13 cellular contexts compared by ENCODE assay signal in the genomic region with DNA sequence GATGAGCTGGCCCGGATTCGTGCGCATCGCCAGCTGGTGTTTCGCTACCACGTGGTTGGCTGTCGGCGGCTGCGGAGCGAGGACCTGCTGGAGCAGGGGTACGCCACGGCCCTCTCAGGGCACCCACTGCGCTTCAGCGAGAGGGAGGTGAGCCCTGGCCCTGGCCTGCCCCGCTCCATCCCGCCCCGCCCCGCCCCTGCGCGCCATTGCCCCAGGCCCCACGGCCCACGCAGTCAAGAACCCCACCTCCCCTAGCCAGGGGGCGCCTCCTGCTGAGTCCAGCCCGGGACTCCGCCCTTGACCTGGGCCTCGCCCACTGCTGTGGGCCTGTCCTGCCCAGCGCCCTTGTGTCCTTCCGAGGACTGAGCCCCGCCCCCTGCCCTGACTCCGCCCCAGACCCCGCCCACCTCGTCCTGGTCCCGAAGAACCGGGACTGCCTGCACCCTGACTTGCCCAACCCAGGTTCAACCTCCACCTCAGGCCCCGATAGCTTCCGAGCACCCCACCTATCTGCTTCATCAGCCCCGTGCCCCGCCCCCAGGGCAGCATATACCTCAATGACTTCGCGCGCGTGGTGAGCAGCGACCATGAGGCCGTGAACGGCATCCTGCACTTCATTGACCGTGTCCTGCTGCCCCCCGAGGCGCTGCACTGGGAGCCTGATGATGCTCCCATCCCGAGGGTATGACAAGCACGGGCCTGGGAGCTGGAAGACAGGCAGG. TPM values are rescaled to one million over a fixed set of nuclear protein-coding genes. Genes with fewer than 3 reads are reported as not detected.
A peak's percentile ranks its signal among the peaks of the same experiment; 100 is the strongest.
DNase-seq lines count a peak whose midpoint lies in the region; ATAC-seq and TF ChIP-seq lines count a peak whose summit lies in the region.
"Had no signal": no experiment of that assay in that cellular context is flagged by ENCODE, and none has a peak within 500 bp of the region (broad histone marks: within the 10 kb centered on the region; RNA-seq: fewer than 3 reads in every experiment).

No MANE protein-coding gene starts in this region.

- no peak overlapping the region for H3K27ac Mint-ChIP-seq in Caco-2 (ENCODE audit: unreplicated experiment)
- H3K27ac Mint-ChIP-seq in WTC11 = 0 out of 2 replicates have a peak overlapping the region, but pooled peaks have one; percentile 45
- H3K27ac Mint-ChIP-seq: naive thymus-derived CD4-positive, alpha-beta T cell; stimulated activated naive CD8-positive, alpha-beta T cell treated with anti-CD3 and anti-CD28 coated beads, Interleukin-15, Interleukin-2, amounts not matched to agents 100 ng/mL and 50 ng/mL, for 24 hours had no signal

- H3K36me3 Mint-ChIP-seq in Caco-2 (ENCODE audit: insufficient read depth, unreplicated experiment) (peaks cover 4% of the 10 kb centered on the region), WTC11 (peaks cover 1% of the 10 kb centered on the region; the same call in 1 of the 2 replicates)
- H3K36me3 Mint-ChIP-seq: naive thymus-derived CD4-positive, alpha-beta T cell had no signal

- no peaks in the 10 kb centered on the region for H3K27me3 ChIP-seq in Caco-2 (replicated peaks; ENCODE audit: control insufficient read depth, insufficient read depth, low read length)
- no peaks in the 10 kb centered on the region for H3K27me3 ChIP-seq in right cardiac atrium (ENCODE audit: control insufficient read depth, insufficient read depth)

- H3K36me3 ChIP-seq in Caco-2 (ENCODE audit: control insufficient read depth, insufficient read depth, low read length) = no peaks in the 10 kb centered on the region

- H3K9me3 Mint-ChIP-seq in Caco-2 (ENCODE audit: unreplicated experiment) = no peaks in the 10 kb centered on the region
- no peaks in the 10 kb centered on the region for H3K9me3 Mint-ChIP-seq in WTC11
- H3K9me3 Mint-ChIP-seq: stimulated activated naive CD8-positive, alpha-beta T cell treated with anti-CD3 and anti-CD28 coated beads, Interleukin-15, Interleukin-2, amounts not matched to agents 100 ng/mL and 50 ng/mL, for 24 hours had no signal

- H3K9me3 ChIP-seq in Caco-2 (no peaks in the 10 kb centered on the region), right cardiac atrium (ENCODE audit: control insufficient read depth, low read length) (no peaks in the 10 kb centered on the region)
- H3K9me3 ChIP-seq: HAP-1 had no signal

- BruUV-seq in Caco-2 (replicated peaks; lab: Mats Ljungman, UMichigan) = no TSS peak

- H3K4me3 Mint-ChIP-seq in Caco-2 (ENCODE audit: unreplicated experiment) (peak overlapping the region; percentile 58), WTC11 (peak overlapping the region; percentile 73)
- H3K4me3 Mint-ChIP-seq: naive thymus-derived CD4-positive, alpha-beta T cell; stimulated activated naive CD8-positive, alpha-beta T cell treated with anti-CD3 and anti-CD28 coated beads, Interleukin-15, Interleukin-2, amounts not matched to agents 100 ng/mL and 50 ng/mL, for 24 hours had no signal

- intact Hi-C loops in Caco-2 (cut with micrococcal nuclease; ENCODE audit: unreplicated experiment) = loop anchor here (1.0 kb wide), 1 partner anchor 17 kb away; a partner anchor contains a TSS
- intact Hi-C loops in right cardiac atrium (cut with DNase I) = no loop called here

- H3K27me3 Mint-ChIP-seq in Caco-2 (ENCODE audit: insufficient read depth, unreplicated experiment) (no peaks in the 10 kb centered on the region), WTC11 (ENCODE audit: low read depth) (no peaks in the 10 kb centered on the region; the same call in 1 of the 2 replicates)
- H3K27me3 Mint-ChIP-seq: naive thymus-derived CD4-positive, alpha-beta T cell; stimulated activated naive CD8-positive, alpha-beta T cell treated with anti-CD3 and anti-CD28 coated beads, Interleukin-15, Interleukin-2, amounts not matched to agents 100 ng/mL and 50 ng/mL, for 24 hours had no signal

- POLR2A ChIA-PET in Caco-2 (lab: Charles Lee) = interaction anchor here (0.6 kb wide), 1 partner anchor 17 kb away, joined by 4 read pairs; a partner anchor contains a TSS
- POLR2A ChIA-PET in WTC11 (lab: Charles Lee) = interaction anchor here (1.7 kb wide), 1 partner anchor 13 kb away, joined by 5 read pairs; no protein-coding TSS in a partner anchor

- H3K27ac ChIP-seq in right cardiac atrium (ENCODE audit: low read length) = no peak overlapping the region

- H3K4me1 Mint-ChIP-seq in Caco-2 (ENCODE audit: low read depth, unreplicated experiment) (no peaks in the 10 kb centered on the region), WTC11 (peaks cover 7% of the 10 kb centered on the region)

- CTCF ChIA-PET in Caco-2 (lab: Charles Lee) = interaction anchor here (0.5 to 1.1 kb wide), 4 partner anchors 17 to 598 kb away, joined by 3 to 6 read pairs (median 4); a partner anchor contains a TSS
- CTCF ChIA-PET in WTC11 (lab: Charles Lee) = interaction anchor here (0.8 to 2.1 kb wide), 5 partner anchors 17 to 65 kb away, joined by 3 to 12 read pairs (median 6); a partner anchor contains a TSS

- 50% methylated on average over 50 of the region's 50 CpGs for WGBS in right cardiac atrium

- DNase-seq in Caco-2 (peak; percentile 67 to 77), WTC11 (ENCODE audit: low spot score) (peak; percentile 78), right cardiac atrium (peak in 2 of 3 donors; percentile 81 to 83), renal cortical epithelial cell (ENCODE audit: low read depth) (peak; percentile 15), NCI-H1092 treated with DMSO at 0.1 percent for 48 hours (lab: John Stamatoyannopoulos, UW) (no peak)
- DNase-seq: activated naive CD4-positive, alpha-beta T cell treated with Interleukin-2 at 50 U/mL for 16 hours; naive thymus-derived CD4-positive, alpha-beta T cell; NCI-H524 had no signal

- TF ChIP-seq CTCF in Caco-2 (IDR thresholded peaks at IDR 0.05; ENCODE audit: insufficient read depth in 1 of 2, low read depth in 1 of 2, low read length in 1 of 2, severe bottlenecking in 1 of 2, unreplicated experiment in 1 of 2) (no peak), WTC11 (IDR thresholded peaks at IDR 0.05) (no peak)

- H3K4me1 ChIP-seq in Caco-2 = no peaks in the 10 kb centered on the region
- no peaks in the 10 kb centered on the region for H3K4me1 ChIP-seq in right cardiac atrium (ENCODE audit: control insufficient read depth, insufficient read depth, low read length)
- H3K4me1 ChIP-seq: HAP-1 had no signal

- ATAC-seq in WTC11 = peak; percentile 81
- ATAC-seq in right cardiac atrium = peak; percentile 17 to 38
- ATAC-seq in GM18498 (IDR thresholded peaks at IDR 0.05; ENCODE audit: unreplicated experiment) = no peak
- ATAC-seq in HG03521 (IDR thresholded peaks at IDR 0.05; ENCODE audit: unreplicated experiment) = no peak
- no peak for ATAC-seq in HG02763 (IDR thresholded peaks at IDR 0.05; ENCODE audit: unreplicated experiment)
- ATAC-seq: naive thymus-derived CD4-positive, alpha-beta T cell had no signal

- H3K4me3 ChIP-seq in Caco-2 (ENCODE audit: low read depth, low read length) = peak overlapping the region; percentile 34
- H3K4me3 ChIP-seq in right cardiac atrium (ENCODE audit: low read length) = no peak overlapping the region
- H3K4me3 ChIP-seq: HAP-1 had no signal

TF ChIP-seq in WTC11, 78 proteins besides CTCF, POLR2A, EP300 and RAD21:
- TF ChIP-seq TEAD1 (CRISPR knock-in tag; IDR thresholded peaks at IDR 0.05) (no peak), SP1 (CRISPR knock-in tag; conservative IDR thresholded peaks at IDR 0.05) (0 out of 2 replicates have a peak, but pooled peaks have one; percentile 21)

RNA-seq across cellular contexts. Expression of a gene that starts 14.8 kb away (rescaled TPM):
- total RNA-seq in Caco-2 (2022) = 212 and 214 TPM in 2 replicates
- 377 to 430 TPM (median 417 TPM) in 3 replicates for total RNA-seq in WTC11 (2021)
- total RNA-seq in right cardiac atrium = 100 to 1,000 TPM; 123 to 223 (median 154) TPM
- 322 TPM for polyA plus RNA-seq in right cardiac atrium
- total RNA-seq in renal cortical epithelial cell = 20.3 and 27.7 TPM in 2 replicates

RNA-seq across cellular contexts. Expression of a gene that starts 17.5 kb away (rescaled TPM):
- total RNA-seq in Caco-2 (2022) (35.0 and 38.6 TPM in 2 replicates), WTC11 (2021) (30.0 to 37.8 TPM (median 36.4 TPM) in 3 replicates), right cardiac atrium (10 to 100 TPM; 52.4 to 64.2 (median 62.4) TPM), renal cortical epithelial cell (0.69 and 2.4 TPM in 2 replicates)
- 97.3 TPM for polyA plus RNA-seq in right cardiac atrium

RNA-seq across cellular contexts. Expression of a gene that starts 23.7 kb away (rescaled TPM):
- total RNA-seq in Caco-2 (2022) = 0.39 and 0.63 TPM in 2 replicates
- 1.9 to 2.6 TPM (median 2.1 TPM) in 3 replicates for total RNA-seq in WTC11 (2021)
- 100 to 1,000 TPM in 2 of 4 donors, 10 to 100 TPM in 2; 91.9 to 159 (median 101) TPM for total RNA-seq in right cardiac atrium
- polyA plus RNA-seq in right cardiac atrium = 69.5 TPM
- 0.50 and 0.69 TPM in 2 replicates for total RNA-seq in renal cortical epithelial cell
- polyA plus RNA-seq: naive thymus-derived CD4-positive, alpha-beta T cell had no signal

Comparison
In these comparisons a context has a peak if more than half of its experiments do, and no peak if none do; other contexts are left out.
1. ATAC-seq: peak in WTC11 (single experiment) and right cardiac atrium (2 of 2); none in GM18498 (single experiment), HG03521 (single experiment) and HG02763 (single experiment).
2. RNA of a gene that starts 23.7 kb away (total RNA-seq): 91.9 to 159 TPM in right cardiac atrium; 1.9 to 2.6 TPM in WTC11, 0.50 to 0.69 TPM in renal cortical epithelial cell and 0.39 to 0.63 TPM in Caco-2; every median in the first group is over 10 times any median in the second.